Comparison of ENCODE assay signal across 1 cellular context in the genomic region with DNA sequence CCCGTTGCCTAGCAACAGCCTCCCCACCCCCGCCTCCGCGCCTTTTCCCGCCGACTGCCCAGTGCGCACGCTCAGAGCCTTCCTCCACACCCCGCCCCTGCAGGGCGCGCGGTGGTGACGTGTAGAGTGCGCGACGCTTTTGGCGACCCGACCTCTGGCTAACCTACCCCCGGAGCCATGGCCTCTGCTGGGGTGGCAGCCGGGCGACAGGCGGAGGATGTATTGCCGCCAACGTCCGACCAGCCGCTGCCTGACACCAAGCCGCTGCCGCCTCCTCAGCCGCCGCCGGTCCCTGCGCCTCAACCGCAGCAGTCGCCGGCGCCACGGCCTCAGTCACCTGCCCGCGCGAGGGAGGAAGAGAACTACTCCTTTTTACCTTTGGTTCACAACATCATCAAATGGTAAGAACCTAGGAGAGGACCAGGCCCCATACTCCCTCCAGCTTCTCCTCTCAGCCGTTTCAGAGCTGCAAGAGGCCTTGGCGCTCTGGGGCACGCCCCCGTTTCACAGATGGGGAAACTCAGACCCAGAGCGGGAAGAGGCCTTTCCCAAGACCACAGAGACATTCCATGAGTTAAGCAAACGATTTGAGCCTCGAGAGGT.
TF ChIP-seq lines count a peak whose summit lies in the region.

A gene with protein sequence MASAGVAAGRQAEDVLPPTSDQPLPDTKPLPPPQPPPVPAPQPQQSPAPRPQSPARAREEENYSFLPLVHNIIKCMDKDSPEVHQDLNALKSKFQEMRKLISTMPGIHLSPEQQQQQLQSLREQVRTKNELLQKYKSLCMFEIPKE (plus strand): TSS at position 136 of the 603 bp plus-strand sequence. CDS start 42 bp downstream, at position 178.

TF ChIP-seq in WTC11, 78 proteins besides CTCF, POLR2A, EP300 and RAD21 (continued from another document):
- TF ChIP-seq, protein P1, sequence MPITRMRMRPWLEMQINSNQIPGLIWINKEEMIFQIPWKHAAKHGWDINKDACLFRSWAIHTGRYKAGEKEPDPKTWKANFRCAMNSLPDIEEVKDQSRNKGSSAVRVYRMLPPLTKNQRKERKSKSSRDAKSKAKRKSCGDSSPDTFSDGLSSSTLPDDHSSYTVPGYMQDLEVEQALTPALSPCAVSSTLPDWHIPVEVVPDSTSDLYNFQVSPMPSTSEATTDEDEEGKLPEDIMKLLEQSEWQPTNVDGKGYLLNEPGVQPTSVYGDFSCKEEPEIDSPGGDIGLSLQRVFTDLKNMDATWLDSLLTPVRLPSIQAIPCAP (CRISPR knock-in tag; IDR thresholded peaks at IDR 0.05), result 0 out of 2 replicates have a peak, but pooled peaks have one; percentile 27
- TF ChIP-seq ZNF138 (CRISPR knock-in tag; conservative IDR thresholded peaks at IDR 0.05) (no peak), PRRX2 (CRISPR knock-in tag; IDR thresholded peaks at IDR 0.05) (no peak), NR2C2 (CRISPR knock-in tag; IDR thresholded peaks at IDR 0.05) (peak; percentile 56; the same call in 1 of the 2 replicates), ZNF219 (CRISPR knock-in tag; IDR thresholded peaks at IDR 0.05; ENCODE audit: borderline replicate concordance) (no peak), ZNF121 (CRISPR knock-in tag; IDR thresholded peaks at IDR 0.05) (no peak)
- TF ChIP-seq, protein P2, sequence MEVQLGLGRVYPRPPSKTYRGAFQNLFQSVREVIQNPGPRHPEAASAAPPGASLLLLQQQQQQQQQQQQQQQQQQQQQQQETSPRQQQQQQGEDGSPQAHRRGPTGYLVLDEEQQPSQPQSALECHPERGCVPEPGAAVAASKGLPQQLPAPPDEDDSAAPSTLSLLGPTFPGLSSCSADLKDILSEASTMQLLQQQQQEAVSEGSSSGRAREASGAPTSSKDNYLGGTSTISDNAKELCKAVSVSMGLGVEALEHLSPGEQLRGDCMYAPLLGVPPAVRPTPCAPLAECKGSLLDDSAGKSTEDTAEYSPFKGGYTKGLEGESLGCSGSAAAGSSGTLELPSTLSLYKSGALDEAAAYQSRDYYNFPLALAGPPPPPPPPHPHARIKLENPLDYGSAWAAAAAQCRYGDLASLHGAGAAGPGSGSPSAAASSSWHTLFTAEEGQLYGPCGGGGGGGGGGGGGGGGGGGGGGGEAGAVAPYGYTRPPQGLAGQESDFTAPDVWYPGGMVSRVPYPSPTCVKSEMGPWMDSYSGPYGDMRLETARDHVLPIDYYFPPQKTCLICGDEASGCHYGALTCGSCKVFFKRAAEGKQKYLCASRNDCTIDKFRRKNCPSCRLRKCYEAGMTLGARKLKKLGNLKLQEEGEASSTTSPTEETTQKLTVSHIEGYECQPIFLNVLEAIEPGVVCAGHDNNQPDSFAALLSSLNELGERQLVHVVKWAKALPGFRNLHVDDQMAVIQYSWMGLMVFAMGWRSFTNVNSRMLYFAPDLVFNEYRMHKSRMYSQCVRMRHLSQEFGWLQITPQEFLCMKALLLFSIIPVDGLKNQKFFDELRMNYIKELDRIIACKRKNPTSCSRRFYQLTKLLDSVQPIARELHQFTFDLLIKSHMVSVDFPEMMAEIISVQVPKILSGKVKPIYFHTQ (CRISPR knock-in tag; IDR thresholded peaks at IDR 0.05), result no peak
- TF ChIP-seq, protein P3, sequence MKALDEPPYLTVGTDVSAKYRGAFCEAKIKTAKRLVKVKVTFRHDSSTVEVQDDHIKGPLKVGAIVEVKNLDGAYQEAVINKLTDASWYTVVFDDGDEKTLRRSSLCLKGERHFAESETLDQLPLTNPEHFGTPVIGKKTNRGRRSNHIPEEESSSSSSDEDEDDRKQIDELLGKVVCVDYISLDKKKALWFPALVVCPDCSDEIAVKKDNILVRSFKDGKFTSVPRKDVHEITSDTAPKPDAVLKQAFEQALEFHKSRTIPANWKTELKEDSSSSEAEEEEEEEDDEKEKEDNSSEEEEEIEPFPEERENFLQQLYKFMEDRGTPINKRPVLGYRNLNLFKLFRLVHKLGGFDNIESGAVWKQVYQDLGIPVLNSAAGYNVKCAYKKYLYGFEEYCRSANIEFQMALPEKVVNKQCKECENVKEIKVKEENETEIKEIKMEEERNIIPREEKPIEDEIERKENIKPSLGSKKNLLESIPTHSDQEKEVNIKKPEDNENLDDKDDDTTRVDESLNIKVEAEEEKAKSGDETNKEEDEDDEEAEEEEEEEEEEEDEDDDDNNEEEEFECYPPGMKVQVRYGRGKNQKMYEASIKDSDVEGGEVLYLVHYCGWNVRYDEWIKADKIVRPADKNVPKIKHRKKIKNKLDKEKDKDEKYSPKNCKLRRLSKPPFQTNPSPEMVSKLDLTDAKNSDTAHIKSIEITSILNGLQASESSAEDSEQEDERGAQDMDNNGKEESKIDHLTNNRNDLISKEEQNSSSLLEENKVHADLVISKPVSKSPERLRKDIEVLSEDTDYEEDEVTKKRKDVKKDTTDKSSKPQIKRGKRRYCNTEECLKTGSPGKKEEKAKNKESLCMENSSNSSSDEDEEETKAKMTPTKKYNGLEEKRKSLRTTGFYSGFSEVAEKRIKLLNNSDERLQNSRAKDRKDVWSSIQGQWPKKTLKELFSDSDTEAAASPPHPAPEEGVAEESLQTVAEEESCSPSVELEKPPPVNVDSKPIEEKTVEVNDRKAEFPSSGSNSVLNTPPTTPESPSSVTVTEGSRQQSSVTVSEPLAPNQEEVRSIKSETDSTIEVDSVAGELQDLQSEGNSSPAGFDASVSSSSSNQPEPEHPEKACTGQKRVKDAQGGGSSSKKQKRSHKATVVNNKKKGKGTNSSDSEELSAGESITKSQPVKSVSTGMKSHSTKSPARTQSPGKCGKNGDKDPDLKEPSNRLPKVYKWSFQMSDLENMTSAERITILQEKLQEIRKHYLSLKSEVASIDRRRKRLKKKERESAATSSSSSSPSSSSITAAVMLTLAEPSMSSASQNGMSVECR (CRISPR knock-in tag; IDR thresholded peaks at IDR 0.05; ENCODE audit: borderline replicate concordance), result peak; percentile 62; the same call in 1 of the 2 replicates
- TF ChIP-seq, protein P4, sequence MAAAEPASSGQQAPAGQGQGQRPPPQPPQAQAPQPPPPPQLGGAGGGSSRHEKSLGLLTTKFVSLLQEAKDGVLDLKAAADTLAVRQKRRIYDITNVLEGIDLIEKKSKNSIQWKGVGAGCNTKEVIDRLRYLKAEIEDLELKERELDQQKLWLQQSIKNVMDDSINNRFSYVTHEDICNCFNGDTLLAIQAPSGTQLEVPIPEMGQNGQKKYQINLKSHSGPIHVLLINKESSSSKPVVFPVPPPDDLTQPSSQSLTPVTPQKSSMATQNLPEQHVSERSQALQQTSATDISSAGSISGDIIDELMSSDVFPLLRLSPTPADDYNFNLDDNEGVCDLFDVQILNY (CRISPR knock-in tag; IDR thresholded peaks at IDR 0.05), result peak; percentile 93
TF ChIP-seq in WTC11: peak in this region for 22.
